In genomic region chr6:141957271-141957670, GRCh38 we compare ENCODE assay signal across 15 cellular contexts.
DNase-seq lines count a peak whose midpoint lies in the region; ATAC-seq and TF ChIP-seq lines count a peak whose summit lies in the region.
"Had no signal": no experiment of that assay in that cellular context is flagged by ENCODE, and none has a peak within 500 bp of the region (broad histone marks: within the 10 kb centered on the region; RNA-seq: fewer than 3 reads in every experiment).

No MANE protein-coding gene starts in this region.

- WGBS in endodermal cell (ENCODE audit: insufficient coverage in 1 of 2, insufficient read length in 1 of 2), 2 experiments, result 70 to 83% methylated on average over 1 to 4 of the region's 4 CpGs
- no CpG with 5 or more reads among the region's 4 CpGs for WGBS in mesendoderm (ENCODE audit: extremely low coverage, insufficient coverage, low lambda C conversion rate)

- H3K36me3 ChIP-seq in endodermal cell (ENCODE audit: control insufficient read depth, insufficient read depth, low read length), result no peaks in the 10 kb centered on the region
- H3K36me3 ChIP-seq in mesendoderm (ENCODE audit: control insufficient read depth, insufficient read depth, low read length), result no peaks in the 10 kb centered on the region
- H3K36me3 ChIP-seq: BLaER1 treated with 17β-estradiol and CSF1 and Interleukin-3, amounts not matched to agents 10 nM and 100 nM had no signal

- peaks cover 36% of the 10 kb centered on the region for H3K9me3 Mint-ChIP-seq in endodermal cell
- H3K9me3 Mint-ChIP-seq in activated CD4-positive, alpha-beta T cell treated with anti-CD3 and anti-CD28 coated beads, Interleukin-2, amount 10 ng/mL, durations not matched to agents 7 days and 5 days, result peaks cover 16% of the 10 kb centered on the region
- H3K9me3 Mint-ChIP-seq in glutamatergic neuron (ENCODE audit: unreplicated experiment), result peaks cover 14% of the 10 kb centered on the region

- POLR2A ChIA-PET in activated CD4-positive, alpha-beta T cell treated with anti-CD3 and anti-CD28 coated beads, Interleukin-2, amount 10 ng/mL, durations not matched to agents 7 days and 5 days (lab: Charles Lee), result no interaction called here

- H3K4me3 ChIP-seq in endodermal cell (ENCODE audit: low read length) (no peak overlapping the region), mesendoderm (ENCODE audit: low read length) (no peak overlapping the region)
- H3K4me3 ChIP-seq: BLaER1 treated with 17β-estradiol and CSF1 and Interleukin-3, amounts not matched to agents 10 nM and 100 nM; GM23338 had no signal

- peak overlapping the region; percentile 74 for H3K27ac Mint-ChIP-seq in endodermal cell
- H3K27ac Mint-ChIP-seq in activated CD4-positive, alpha-beta T cell treated with anti-CD3 and anti-CD28 coated beads, Interleukin-2, amount 10 ng/mL, durations not matched to agents 7 days and 5 days, result no peak overlapping the region
- no peak overlapping the region for H3K27ac Mint-ChIP-seq in glutamatergic neuron (ENCODE audit: unreplicated experiment)
- H3K27ac Mint-ChIP-seq: B cell; CD8-positive, alpha-beta T cell; GM23338 had no signal

- peaks cover 14% of the 10 kb centered on the region for H3K4me1 ChIP-seq in endodermal cell (ENCODE audit: control insufficient read depth, insufficient read depth, low read length)
- peaks cover 13% of the 10 kb centered on the region for H3K4me1 ChIP-seq in mesendoderm (ENCODE audit: control insufficient read depth, low read depth, low read length)
- H3K4me1 ChIP-seq: BLaER1 treated with 17β-estradiol and CSF1 and Interleukin-3, amounts not matched to agents 10 nM and 100 nM had no signal

- H3K4ac ChIP-seq in mesendoderm (ENCODE audit: low read depth, low read length), result no peak overlapping the region

- peaks cover 43% of the 10 kb centered on the region for H3K4me1 Mint-ChIP-seq in endodermal cell
- no peaks in the 10 kb centered on the region for H3K4me1 Mint-ChIP-seq in activated CD4-positive, alpha-beta T cell treated with anti-CD3 and anti-CD28 coated beads, Interleukin-2, amount 10 ng/mL, durations not matched to agents 7 days and 5 days
- H3K4me1 Mint-ChIP-seq in glutamatergic neuron (ENCODE audit: low read depth, unreplicated experiment), result peaks cover 5% of the 10 kb centered on the region
- H3K4me1 Mint-ChIP-seq: B cell had no signal

- no peak overlapping the region for H3K23ac ChIP-seq in mesendoderm (ENCODE audit: low read length)

- no peak overlapping the region for H3K27ac ChIP-seq in endodermal cell (ENCODE audit: low read depth, low read length)
- H3K27ac ChIP-seq in mesendoderm (ENCODE audit: low read depth, low read length), result peak overlapping the region; percentile 57
- H3K27ac ChIP-seq: BLaER1 treated with 17β-estradiol and CSF1 and Interleukin-3, amounts not matched to agents 10 nM and 100 nM had no signal

- peaks cover 22% of the 10 kb centered on the region for H3K36me3 Mint-ChIP-seq in endodermal cell (ENCODE audit: low read depth)
- H3K36me3 Mint-ChIP-seq in activated CD4-positive, alpha-beta T cell treated with anti-CD3 and anti-CD28 coated beads, Interleukin-2, amount 10 ng/mL, durations not matched to agents 7 days and 5 days (ENCODE audit: low read depth), result no peaks in the 10 kb centered on the region
- H3K36me3 Mint-ChIP-seq in glutamatergic neuron (ENCODE audit: unreplicated experiment), result peaks cover 4% of the 10 kb centered on the region
- H3K36me3 Mint-ChIP-seq: CD8-positive, alpha-beta T cell had no signal

- peak overlapping the region; percentile 89 for H2BK5ac ChIP-seq in mesendoderm (ENCODE audit: low read length)

- H4K8ac ChIP-seq in mesendoderm (ENCODE audit: low read depth, low read length), result no peak overlapping the region

- H3K4me3 Mint-ChIP-seq in endodermal cell (no peak overlapping the region), glutamatergic neuron (ENCODE audit: unreplicated experiment) (no peak overlapping the region)
- H3K4me3 Mint-ChIP-seq in activated CD4-positive, alpha-beta T cell treated with anti-CD3 and anti-CD28 coated beads, Interleukin-2, amount 10 ng/mL, durations not matched to agents 7 days and 5 days, result no peak overlapping the region
- H3K4me3 Mint-ChIP-seq: B cell; CD8-positive, alpha-beta T cell; GM23338 had no signal

- peak overlapping the region; percentile 44 for H4K5ac ChIP-seq in mesendoderm (ENCODE audit: low read length)

- no peak for TF ChIP-seq CTCF in endodermal cell (conservative IDR thresholded peaks at IDR 0.05)
- TF ChIP-seq CTCF in glutamatergic neuron (IDR thresholded peaks at IDR 0.05; ENCODE audit: partially characterized antibody, unreplicated experiment), result no peak

- peak overlapping the region; percentile 90 for H3K18ac ChIP-seq in mesendoderm (ENCODE audit: low read length)

- H3K56ac ChIP-seq in mesendoderm (ENCODE audit: low read length), result peak overlapping the region; percentile 68

- H3K9me3 ChIP-seq in endodermal cell (ENCODE audit: control insufficient read depth, low read length), result peaks cover 29% of the 10 kb centered on the region

- H3K79me1 ChIP-seq in mesendoderm (ENCODE audit: low read length), result no peaks in the 10 kb centered on the region

- no peaks in the 10 kb centered on the region for H3K27me3 Mint-ChIP-seq in endodermal cell (ENCODE audit: insufficient read depth)
- no peaks in the 10 kb centered on the region for H3K27me3 Mint-ChIP-seq in activated CD4-positive, alpha-beta T cell treated with anti-CD3 and anti-CD28 coated beads, Interleukin-2, amount 10 ng/mL, durations not matched to agents 7 days and 5 days
- H3K27me3 Mint-ChIP-seq in glutamatergic neuron (ENCODE audit: unreplicated experiment), result peaks cover 2% of the 10 kb centered on the region
- H3K27me3 Mint-ChIP-seq: B cell had no signal

- peak; percentile 42 for DNase-seq in ELR (ENCODE audit: low read depth)
- no peak for DNase-seq in endodermal cell
- DNase-seq in mesendoderm, result no peak
- DNase-seq in activated CD4-positive, alpha-beta T cell treated with anti-CD3 and anti-CD28 coated beads, Interleukin-2, amount 10 ng/mL, durations not matched to agents 7 days and 5 days, result no peak
- DNase-seq in epidermal melanocyte (ENCODE audit: insufficient read length, low spot score), result no peak
- DNase-seq in glutamatergic neuron, result no peak
- DNase-seq: Calu3; CD8-positive, alpha-beta T cell; DMS79 treated with DMSO at 0.1 percent for 48 hours; GDM1; HCEC 1CT had no signal

- H3K27me3 ChIP-seq in endodermal cell (ENCODE audit: control insufficient read depth, insufficient read depth, low read length, poor library complexity, severe bottlenecking) (no peaks in the 10 kb centered on the region), mesendoderm (ENCODE audit: insufficient read depth, low read length, poor library complexity) (no peaks in the 10 kb centered on the region)
- H3K27me3 ChIP-seq: BLaER1 treated with 17β-estradiol and CSF1 and Interleukin-3, amounts not matched to agents 10 nM and 100 nM had no signal

- CTCF ChIA-PET in activated CD4-positive, alpha-beta T cell treated with anti-CD3 and anti-CD28 coated beads, Interleukin-2, amount 10 ng/mL, durations not matched to agents 7 days and 5 days (lab: Charles Lee), result no interaction called here

- no peak overlapping the region for H3K4me2 ChIP-seq in mesendoderm (ENCODE audit: low read length)
- H3K4me2 ChIP-seq: BLaER1 treated with 17β-estradiol and CSF1 and Interleukin-3, amounts not matched to agents 10 nM and 100 nM; GM23338 had no signal

- H2BK120ac ChIP-seq in mesendoderm (ENCODE audit: low read depth, low read length), result no peak overlapping the region

- H2AK5ac ChIP-seq in mesendoderm (ENCODE audit: low read length), result no peak overlapping the region

- H3K9ac ChIP-seq in endodermal cell (ENCODE audit: extremely low read depth, low read length, poor library complexity, severe bottlenecking) (no peak overlapping the region), mesendoderm (ENCODE audit: low read length) (no peak overlapping the region)
- H3K9ac ChIP-seq: BLaER1 treated with 17β-estradiol and CSF1 and Interleukin-3, amounts not matched to agents 10 nM and 100 nM had no signal

- no peak for ATAC-seq in GM18909 (IDR thresholded peaks at IDR 0.05; ENCODE audit: poor library complexity, unreplicated experiment)
- ATAC-seq: CD8-positive, alpha-beta T cell; GM23338 had no signal

- no peaks in the 10 kb centered on the region for H3K79me2 ChIP-seq in mesendoderm (ENCODE audit: control insufficient read depth, insufficient read depth, low read length)

- H2BK15ac ChIP-seq in mesendoderm (replicated peaks; ENCODE audit: low read depth), result no peak overlapping the region
